8 cellular contexts compared by ENCODE assay signal in genomic region chr20:31572701-31573554, GRCh38. TPM values are rescaled to one million over a fixed set of nuclear protein-coding genes. Genes with fewer than 3 reads are reported as not detected.
DNase-seq lines count a peak whose midpoint lies in the region; ATAC-seq and TF ChIP-seq lines count a peak whose summit lies in the region.

No MANE protein-coding gene starts in this region.

- intact Hi-C loops in dendritic cell treated with granulocyte-macrophage colony-stimulating factor and Interleukin-4, amounts not matched to agents 40 ng/mL and 50 ng/mL, for 4 days (cut with micrococcal nuclease) = loop anchor here (1.0 to 2.0 kb wide), 2 partner anchors 26 to 32 kb away; partner anchors contain the start of gene ID1

- no peaks in the 10 kb centered on the region for H3K27me3 ChIP-seq in BLaER1 treated with 17β-estradiol and CSF1 and Interleukin-3, amounts not matched to agents 10 nM and 100 nM
- H3K27me3 ChIP-seq in liver (ENCODE audit: control insufficient read depth in 4 of 4, insufficient read depth in 4 of 4, low read length in 3 of 4) = no peaks in the 10 kb centered on the region

- peak overlapping the region; percentile 52 to 76 (median 64) for H3K4me3 ChIP-seq in BLaER1 treated with 17β-estradiol and CSF1 and Interleukin-3, amounts not matched to agents 10 nM and 100 nM
- peak overlapping the region; percentile 64 to 81 (median 66) for H3K4me3 ChIP-seq in liver (ENCODE audit: low read depth in 1 of 3, low read length in 3 of 3)

- ATAC-seq in GM19372 (IDR thresholded peaks at IDR 0.05; ENCODE audit: low read depth, unreplicated experiment) (peak; percentile 84), HG03521 (IDR thresholded peaks at IDR 0.05; ENCODE audit: unreplicated experiment) (peak; percentile 86)

- H3K36me3 ChIP-seq in BLaER1 treated with 17β-estradiol and CSF1 and Interleukin-3, amounts not matched to agents 10 nM and 100 nM = peaks cover 24 to 34% (median 31%) of the 10 kb centered on the region in 11 experiments
- no peaks in the 10 kb centered on the region for H3K36me3 ChIP-seq in liver (ENCODE audit: control insufficient read depth in 4 of 4, insufficient read depth in 3 of 4, low read depth in 1 of 4, low read length in 3 of 4)

- H3K27ac ChIP-seq in BLaER1 treated with 17β-estradiol and CSF1 and Interleukin-3, amounts not matched to agents 10 nM and 100 nM = peak overlapping the region; percentile 84 to 98 (median 92)
- peak overlapping the region; percentile 78 to 82 for H3K27ac ChIP-seq in liver (ENCODE audit: low read depth in 1 of 2, low read length in 2 of 2)

- TF ChIP-seq RAD21 in liver (IDR thresholded peaks at IDR 0.05) = peak in 1 of 2 donors; percentile 54

- peaks cover 37% of the 10 kb centered on the region for H3K36me3 Mint-ChIP-seq in dendritic cell treated with granulocyte-macrophage colony-stimulating factor and Interleukin-4, amounts not matched to agents 40 ng/mL and 50 ng/mL, for 4 days (ENCODE audit: low read depth)

- peaks cover 22 to 68% (median 41%) of the 10 kb centered on the region in 10 experiments for H3K4me1 ChIP-seq in BLaER1 treated with 17β-estradiol and CSF1 and Interleukin-3, amounts not matched to agents 10 nM and 100 nM
- peaks cover 10 to 44% (median 26%) of the 10 kb centered on the region in 4 donors for H3K4me1 ChIP-seq in liver (ENCODE audit: control insufficient read depth in 4 of 4, insufficient read depth in 4 of 4, low read length in 3 of 4)

- H3K4me1 Mint-ChIP-seq in dendritic cell treated with granulocyte-macrophage colony-stimulating factor and Interleukin-4, amounts not matched to agents 40 ng/mL and 50 ng/mL, for 4 days (ENCODE audit: low read depth) = peaks cover 31% of the 10 kb centered on the region

- peak overlapping the region; percentile 82 for H3K4me3 Mint-ChIP-seq in dendritic cell treated with granulocyte-macrophage colony-stimulating factor and Interleukin-4, amounts not matched to agents 40 ng/mL and 50 ng/mL, for 4 days

- no peaks in the 10 kb centered on the region for H3K9me3 Mint-ChIP-seq in dendritic cell treated with granulocyte-macrophage colony-stimulating factor and Interleukin-4, amounts not matched to agents 40 ng/mL and 50 ng/mL, for 4 days

- H3K4me2 ChIP-seq in BLaER1 treated with 17β-estradiol and CSF1 and Interleukin-3, amounts not matched to agents 10 nM and 100 nM = peak overlapping the region; percentile 78 to 97 (median 93)

- H3K27ac Mint-ChIP-seq in dendritic cell treated with granulocyte-macrophage colony-stimulating factor and Interleukin-4, amounts not matched to agents 40 ng/mL and 50 ng/mL, for 4 days = peak overlapping the region; percentile 87

- TF ChIP-seq CTCF in liver (IDR thresholded peaks at IDR 0.05; ENCODE audit: low read depth, low read length, missing input control) = no peak

- peak; percentile 99 for DNase-seq in NCI-H69 (lab: John Stamatoyannopoulos, UW)
- DNase-seq in activated CD4-positive, alpha-beta T cell treated with anti-CD3 and anti-CD28 coated beads, Interleukin-2, amount 50 U/mL, for 24 hours (ENCODE audit: low read depth in 1 of 2, low spot score in 1 of 2) = peak; percentile 72 to 75
- DNase-seq in stimulated activated CD4-positive, alpha-beta T cell treated with anti-CD3 and anti-CD28 coated beads, Interleukin-4, amount 100 ng/mL, for 1 hour = peak; percentile 84

- no peaks in the 10 kb centered on the region for H3K27me3 Mint-ChIP-seq in dendritic cell treated with granulocyte-macrophage colony-stimulating factor and Interleukin-4, amounts not matched to agents 40 ng/mL and 50 ng/mL, for 4 days

- peaks cover 0 to 6% (median 0%) of the 10 kb centered on the region in 11 experiments; a peak in 5 of 22 replicates for H3K9me3 ChIP-seq in BLaER1 treated with 17β-estradiol and CSF1 and Interleukin-3, amounts not matched to agents 10 nM and 100 nM (replicated peaks in 1 of 11)
- no peaks in the 10 kb centered on the region for H3K9me3 ChIP-seq in liver (ENCODE audit: control insufficient read depth in 4 of 4, low read length in 3 of 4)

- under 1% methylated on average over 63 of the region's 63 CpGs for WGBS in liver

- peak overlapping the region; percentile 83 to 93 (median 89) for H3K9ac ChIP-seq in BLaER1 treated with 17β-estradiol and CSF1 and Interleukin-3, amounts not matched to agents 10 nM and 100 nM
- H3K9ac ChIP-seq in liver (ENCODE audit: low read depth in 1 of 2, low read length in 2 of 2) = peak overlapping the region; percentile 17 to 85

- H4K20me1 ChIP-seq in BLaER1 treated with 17β-estradiol and CSF1 and Interleukin-3, amounts not matched to agents 10 nM and 100 nM = peaks cover 0 to 22% (median 10%) of the 10 kb centered on the region in 11 experiments; a peak in 15 of 22 replicates

TF ChIP-seq in liver, 16 proteins besides CTCF, POLR2A, EP300 and RAD21:
- TF ChIP-seq HNF4A (conservative IDR thresholded peaks at IDR 0.05) = peak; percentile 77 to 78
- TF ChIP-seq HNF4G (IDR thresholded peaks at IDR 0.05) = no peak
- TF ChIP-seq REST (IDR thresholded peaks at IDR 0.05) = peak; percentile 12
- peak; percentile 97 for TF ChIP-seq NR2F2 (IDR thresholded peaks at IDR 0.05)
- TF ChIP-seq EGR1 (IDR thresholded peaks at IDR 0.05; ENCODE audit: low read depth in 2 of 2) = peak; percentile 43 to 94
- peak; percentile 95 for TF ChIP-seq YY1 (IDR thresholded peaks at IDR 0.05)
- peak; percentile 85 for TF ChIP-seq SP1 (IDR thresholded peaks at IDR 0.05)
- peak in 1 of 2 donors; percentile 59 for TF ChIP-seq GABPA (IDR thresholded peaks at IDR 0.05 in 1 of 2, conservative IDR thresholded peaks at IDR 0.05 in 1 of 2)
- peak; percentile 99 for TF ChIP-seq JUND (IDR thresholded peaks at IDR 0.05)
- TF ChIP-seq TAF1 (conservative IDR thresholded peaks at IDR 0.05) = peak; percentile 30
- TF ChIP-seq, protein P1, sequence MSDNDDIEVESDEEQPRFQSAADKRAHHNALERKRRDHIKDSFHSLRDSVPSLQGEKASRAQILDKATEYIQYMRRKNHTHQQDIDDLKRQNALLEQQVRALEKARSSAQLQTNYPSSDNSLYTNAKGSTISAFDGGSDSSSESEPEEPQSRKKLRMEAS (IDR thresholded peaks at IDR 0.05) = peak; percentile 83
- TF ChIP-seq ATF3 (IDR thresholded peaks at IDR 0.05) = peak; percentile 93
- TF ChIP-seq FOXA2 (IDR thresholded peaks at IDR 0.05) = no peak
- no peak for TF ChIP-seq FOXA1 (IDR thresholded peaks at IDR 0.05)
- peak; percentile 81 to 91 for TF ChIP-seq RXRA (IDR thresholded peaks at IDR 0.05)
- TF ChIP-seq, protein P2, sequence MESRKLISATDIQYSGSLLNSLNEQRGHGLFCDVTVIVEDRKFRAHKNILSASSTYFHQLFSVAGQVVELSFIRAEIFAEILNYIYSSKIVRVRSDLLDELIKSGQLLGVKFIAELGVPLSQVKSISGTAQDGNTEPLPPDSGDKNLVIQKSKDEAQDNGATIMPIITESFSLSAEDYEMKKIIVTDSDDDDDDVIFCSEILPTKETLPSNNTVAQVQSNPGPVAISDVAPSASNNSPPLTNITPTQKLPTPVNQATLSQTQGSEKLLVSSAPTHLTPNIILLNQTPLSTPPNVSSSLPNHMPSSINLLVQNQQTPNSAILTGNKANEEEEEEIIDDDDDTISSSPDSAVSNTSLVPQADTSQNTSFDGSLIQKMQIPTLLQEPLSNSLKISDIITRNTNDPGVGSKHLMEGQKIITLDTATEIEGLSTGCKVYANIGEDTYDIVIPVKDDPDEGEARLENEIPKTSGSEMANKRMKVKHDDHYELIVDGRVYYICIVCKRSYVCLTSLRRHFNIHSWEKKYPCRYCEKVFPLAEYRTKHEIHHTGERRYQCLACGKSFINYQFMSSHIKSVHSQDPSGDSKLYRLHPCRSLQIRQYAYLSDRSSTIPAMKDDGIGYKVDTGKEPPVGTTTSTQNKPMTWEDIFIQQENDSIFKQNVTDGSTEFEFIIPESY (IDR thresholded peaks at IDR 0.05) = peak; percentile 67

RNA-seq across cellular contexts. Expression of gene ID1, which starts 32.2 kb away (rescaled TPM):
- total RNA-seq in liver = 100 to 1,000 TPM in 1 of 2 donors, 10 to 100 TPM in 1; 46.4 to 117 TPM
- polyA plus RNA-seq in liver = 10 to 100 TPM; 33.9 to 96.1 TPM

RNA-seq across cellular contexts. Expression of gene HM13, which starts 58.7 kb away (rescaled TPM):
- 10 to 100 TPM; 57.6 to 96.1 TPM for total RNA-seq in liver
- polyA plus RNA-seq in liver = 100 to 1,000 TPM; 102 to 210 TPM

Comparison
In these comparisons a context has a peak if more than half of its experiments do, and no peak if none do; other contexts are left out.
1. Peak in every context shown above with its lines: DNase-seq, ATAC-seq, H3K4me3 ChIP-seq and H3K27ac ChIP-seq.